19 cellular contexts compared by ENCODE assay signal in genomic region chr9:98533866-98534265, GRCh38.
"Had no signal": no experiment of that assay in that cellular context is flagged by ENCODE, and none has a peak within 500 bp of the region (broad histone marks: within the 10 kb centered on the region; RNA-seq: fewer than 3 reads in every experiment).

No MANE protein-coding gene starts in this region.

- H3K27me3 ChIP-seq: dorsolateral prefrontal cortex, gastrocnemius medialis, left lung had no signal

- H3K4me1 Mint-ChIP-seq: mesothelial cell of epicardium had no signal

- H3K27ac Mint-ChIP-seq: mesothelial cell of epicardium had no signal

- H3K36me3 ChIP-seq: esophagus squamous epithelium, gastrocnemius medialis, heart right ventricle, left lung, lower lobe of right lung had no signal

- H3K36me3 Mint-ChIP-seq: mesothelial cell of epicardium had no signal

- H3K4me3 Mint-ChIP-seq: mesothelial cell of epicardium had no signal

- ATAC-seq: gastrocnemius medialis, heart right ventricle, left cardiac atrium, left lung, left ventricle myocardium superior, lower lobe of right lung, mucosa of descending colon had no signal

- H3K4me1 ChIP-seq: esophagus squamous epithelium, gastrocnemius medialis, heart right ventricle, left lung, lower lobe of right lung had no signal

- H3K27ac ChIP-seq: coronary artery, esophagus squamous epithelium, gastrocnemius medialis, heart right ventricle, left lung, lower lobe of right lung had no signal

- H3K9me3 ChIP-seq: esophagus squamous epithelium, gastrocnemius medialis, heart right ventricle, left lung, lower lobe of right lung, mucosa of descending colon had no signal

- H3K4me3 ChIP-seq: coronary artery, dorsolateral prefrontal cortex, esophagus squamous epithelium, gastrocnemius medialis, heart right ventricle, left lung, lower lobe of right lung, mucosa of descending colon had no signal

- DNase-seq: dermis blood vessel endothelial cell; effector CD4-positive, alpha-beta T cell; effector memory CD4-positive, alpha-beta T cell; esophagus squamous epithelium; foreskin fibroblast; foreskin melanocyte; gastrocnemius medialis; glutamatergic neuron; heart right ventricle; hippocampal formation; left cardiac atrium; left lung; left ventricle myocardium superior; lower lobe of right lung; mesenchymal stem cell; mucosa of descending colon had no signal

- H3K9me3 Mint-ChIP-seq: mesothelial cell of epicardium had no signal
